Comparison of ENCODE assay signal across 7 cellular contexts in the genomic region with DNA sequence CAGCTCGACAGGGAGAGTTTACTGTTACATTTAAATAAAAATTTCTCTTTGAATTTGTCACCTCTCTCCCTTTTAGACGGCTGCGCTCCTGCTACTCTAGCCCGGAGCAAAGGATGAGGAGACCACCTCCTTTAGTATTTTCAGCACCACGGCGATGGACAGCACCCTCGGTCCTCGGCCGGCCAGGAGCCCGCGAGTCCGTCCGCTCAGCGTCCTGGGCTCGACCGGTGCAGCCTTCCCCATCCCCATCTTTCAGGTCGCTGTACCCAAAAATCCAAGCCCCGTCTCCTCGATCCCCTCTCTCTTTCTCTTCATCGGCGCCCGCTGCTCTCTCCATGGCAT. TPM values are rescaled to one million over a fixed set of nuclear protein-coding genes. Genes with fewer than 3 reads are reported as not detected.
DNase-seq lines count a peak whose midpoint lies in the region; FAIRE-seq and TF ChIP-seq lines count a peak whose summit lies in the region.

No MANE protein-coding gene starts in this region.

- CTCF ChIA-PET in MCF 10A (lab: Yijun Ruan, JAX), result interaction anchor here (1.0 kb wide), 1 partner anchor 146 kb away, joined by 3 read pairs; no protein-coding TSS in a partner anchor

- no peak for DNase-seq in MCF 10A (ENCODE audit: unreplicated experiment)
- peak; percentile 84 for DNase-seq in iPS-NIHi11 (ENCODE audit: low spot score)
- DNase-seq in activated T-cell treated with anti-CD3 and anti-CD28 coated beads, Interleukin-2, amount 50 U/mL, for 48 hours, result no peak
- no peak for DNase-seq in NCI-H1930 (lab: John Stamatoyannopoulos, UW)
- no peak for DNase-seq in GM12891 (ENCODE audit: insufficient read length, low spot score)

- POLR2A ChIA-PET in MCF 10A (lab: Yijun Ruan, JAX), result no interaction called here

- peaks cover 5% of the 10 kb centered on the region for H3K36me3 Mint-ChIP-seq in MCF 10A (ENCODE audit: insufficient read depth, unreplicated experiment)

- no peak for TF ChIP-seq CTCF in KMS-11 (conservative IDR thresholded peaks at IDR 0.05; ENCODE audit: low read depth, low read length)
- TF ChIP-seq CTCF in MCF 10A (IDR thresholded peaks at IDR 0.05; ENCODE audit: unreplicated experiment), result no peak

- BruUV-seq in MCF 10A (replicated peaks; lab: Mats Ljungman, UMichigan), result no TSS peak

- H4K20me1 ChIP-seq in KMS-11 (ENCODE audit: insufficient read depth), result no peaks in the 10 kb centered on the region

- H3K27me3 ChIP-seq in KMS-11 (ENCODE audit: insufficient read depth, low read depth) (no peaks in the 10 kb centered on the region), stomach smooth muscle (ENCODE audit: control insufficient read depth in 1 of 2, insufficient read depth in 2 of 2, low read length in 2 of 2) (peaks cover 35 to 45% of the 10 kb centered on the region in 2 donors)

- H3K27me3 Mint-ChIP-seq in MCF 10A (ENCODE audit: insufficient read depth, unreplicated experiment), result peaks cover 78% of the 10 kb centered on the region

- no peak overlapping the region for H3K4me3 ChIP-seq in KMS-11 (IDR thresholded peaks at IDR 0.05; ENCODE audit: insufficient read depth, low read depth, low read length)
- H3K4me3 ChIP-seq in stomach smooth muscle (ENCODE audit: low read length in 2 of 2), result peak overlapping the region; percentile 67 to 78

- no peak for TF ChIP-seq POLR2A in GM12891 (IDR thresholded peaks at IDR 0.05; ENCODE audit: low read depth, low read length)

- peaks cover 12% of the 10 kb centered on the region for H3K4me1 Mint-ChIP-seq in MCF 10A (ENCODE audit: insufficient read depth, unreplicated experiment)

- H3K27ac Mint-ChIP-seq in MCF 10A (ENCODE audit: low read depth, unreplicated experiment), result no peak overlapping the region

- H3K4me1 ChIP-seq in KMS-11 (ENCODE audit: low read depth, poor library complexity, severe bottlenecking), result no peaks in the 10 kb centered on the region
- H3K4me1 ChIP-seq in stomach smooth muscle (ENCODE audit: control insufficient read depth, insufficient read depth, low read length), result peaks cover 14% of the 10 kb centered on the region

- H2AFZ ChIP-seq in KMS-11 (ENCODE audit: low read depth), result no peak overlapping the region; the same call in 1 of the 2 replicates

- H3K9ac ChIP-seq in KMS-11, result no peak overlapping the region
- H3K9ac ChIP-seq in stomach smooth muscle (ENCODE audit: low read length in 2 of 2), result no peak overlapping the region

- intact Hi-C loops in MCF 10A (cut with micrococcal nuclease), result no loop called here

- H3K79me2 ChIP-seq in KMS-11 (ENCODE audit: insufficient read depth, low read depth), result no peaks in the 10 kb centered on the region

- peak overlapping the region; percentile 42; the same call in 1 of the 2 replicates for H3K4me2 ChIP-seq in KMS-11

- H3K36me3 ChIP-seq in KMS-11 (ENCODE audit: insufficient read depth), result no peaks in the 10 kb centered on the region
- no peaks in the 10 kb centered on the region for H3K36me3 ChIP-seq in stomach smooth muscle (ENCODE audit: control insufficient read depth in 2 of 2, insufficient read depth in 2 of 2, low read length in 2 of 2)

- no peaks in the 10 kb centered on the region for H3K9me3 ChIP-seq in stomach smooth muscle (ENCODE audit: control insufficient read depth in 2 of 2, low read length in 2 of 2)

- H3K4me3 Mint-ChIP-seq in MCF 10A (ENCODE audit: unreplicated experiment), result peak overlapping the region; percentile 86

- no peak for FAIRE-seq in GM12891 (lab: Jason Lieb, UNC)

- no peak overlapping the region for H3K27ac ChIP-seq in KMS-11
- H3K27ac ChIP-seq in stomach smooth muscle (ENCODE audit: low read length), result no peak overlapping the region

- no peaks in the 10 kb centered on the region for H3K9me3 Mint-ChIP-seq in MCF 10A (ENCODE audit: unreplicated experiment)

TF ChIP-seq in GM12891, 5 proteins besides CTCF, POLR2A, EP300 and RAD21:
- TF ChIP-seq POLR2AphosphoS5 (IDR thresholded peaks at IDR 0.05; ENCODE audit: low read depth, low read length), result no peak
- no peak for TF ChIP-seq TAF1 (IDR thresholded peaks at IDR 0.05; ENCODE audit: low read depth, low read length)
- TF ChIP-seq POU2F2 (IDR thresholded peaks at IDR 0.05; ENCODE audit: low read depth, low read length), result no peak
- no peak for TF ChIP-seq SPI1 (IDR thresholded peaks at IDR 0.05; ENCODE audit: low read depth, low read length)
- no peak for TF ChIP-seq PAX5 (IDR thresholded peaks at IDR 0.05; ENCODE audit: insufficient read depth, low read length, severe bottlenecking)

RNA-seq across cellular contexts. Expression of a gene that starts 0.8 kb away (rescaled TPM):
- total RNA-seq in MCF 10A (2022), result not detected in 2 replicates
- polyA plus RNA-seq in GM12891 (2012; ENCODE audit: low read depth, missing spikeins), result not detected
